In the genomic region with DNA sequence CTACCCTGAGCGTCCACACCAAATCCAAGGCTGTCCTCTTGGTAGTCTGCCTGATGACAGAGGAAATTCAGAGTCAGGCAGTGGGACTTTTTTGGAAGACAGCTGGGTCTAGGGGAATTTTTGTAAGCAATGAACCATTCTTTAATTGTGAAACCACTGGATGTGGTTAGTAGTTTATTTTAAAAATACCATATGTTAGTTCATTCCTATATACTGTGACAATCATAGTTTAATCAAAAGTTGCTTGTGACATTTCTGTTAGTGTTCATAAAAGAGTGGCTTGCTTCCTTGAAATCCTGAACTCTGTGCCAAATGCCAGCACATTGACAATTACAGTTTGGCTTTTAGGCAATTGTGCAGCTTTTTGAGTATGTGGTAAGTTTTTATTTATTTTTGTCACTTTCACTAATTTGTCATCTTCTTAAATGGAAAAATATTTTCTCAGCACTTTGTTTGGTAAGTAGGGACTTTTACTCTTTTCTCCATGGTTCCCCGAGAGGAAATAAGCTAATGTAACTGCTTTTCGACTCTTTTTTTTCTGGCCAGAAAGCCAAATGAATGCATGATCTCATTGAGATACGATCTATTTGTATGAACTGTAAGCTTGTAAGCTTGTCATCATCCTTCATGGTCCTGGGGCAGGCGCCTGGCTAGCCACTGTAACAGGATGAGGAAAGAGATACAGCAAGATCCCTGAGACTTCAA, we compare ENCODE assay signal across 12 cellular contexts.
DNase-seq lines count a peak whose midpoint lies in the region; ATAC-seq and TF ChIP-seq lines count a peak whose summit lies in the region.
"Had no signal": no experiment of that assay in that cellular context is flagged by ENCODE, and none has a peak within 500 bp of the region (broad histone marks: within the 10 kb centered on the region; RNA-seq: fewer than 3 reads in every experiment).

No MANE protein-coding gene starts in this region.

- no peak for TF ChIP-seq CTCF in fibroblast of mammary gland (conservative IDR thresholded peaks at IDR 0.05; ENCODE audit: control insufficient read depth, insufficient read depth, low read depth, low read length)

- no peak overlapping the region for H3K4me3 ChIP-seq in fibroblast of mammary gland (ENCODE audit: control insufficient read depth, low read depth, low read length)
- H3K4me3 ChIP-seq: HAP-1, transverse colon had no signal

- ATAC-seq in GM18861 (IDR thresholded peaks at IDR 0.05; ENCODE audit: unreplicated experiment) (peak; percentile 31), HG03039 (IDR thresholded peaks at IDR 0.05; ENCODE audit: unreplicated experiment) (peak; percentile 34)

- DNase-seq in fibroblast of mammary gland (ENCODE audit: low read depth), result peak; percentile 44
- DNase-seq in stromal cell of bone marrow (ENCODE audit: low read depth), result peak; percentile 62
- DNase-seq in SHP77 treated with DMSO at 0.1 percent for 48 hours (lab: John Stamatoyannopoulos, UW), result no peak
- DNase-seq in 8988T, result no peak
- no peak for DNase-seq in NCI-H82 (lab: John Stamatoyannopoulos, UW)
- DNase-seq: activated CD4-positive, alpha-beta T cell treated with anti-CD3 and anti-CD28 coated beads, Interleukin-2, amount 50 U/mL, for 48 hours; NCI-H2171 treated with DMSO at 0.1 percent for 48 hours; stimulated activated CD4-positive, alpha-beta T cell treated with anti-CD3 and anti-CD28 coated beads, Interleukin-2, amount 100 ng/mL, for 48 hours; transverse colon had no signal

Comparison
In these comparisons a context has a peak if more than half of its experiments do, and no peak if none do; other contexts are left out.
1. DNase-seq: peak in fibroblast of mammary gland (single experiment) and stromal cell of bone marrow (single experiment); none in SHP77 treated with DMSO at 0.1 percent for 48 hours (single experiment), 8988T (single experiment) and NCI-H82 (single experiment).